In genomic region chr1:179709841-179710329, GRCh38 we compare ENCODE assay signal across 8 cellular contexts. TPM values are rescaled to one million over a fixed set of nuclear protein-coding genes. Genes with fewer than 3 reads are reported as not detected.
DNase-seq lines count a peak whose midpoint lies in the region; ATAC-seq and TF ChIP-seq lines count a peak whose summit lies in the region.

No MANE protein-coding gene starts in this region.

- no peak overlapping the region for H3K27ac Mint-ChIP-seq in activated naive CD8-positive, alpha-beta T cell treated with anti-CD3 and anti-CD28 coated beads, Interleukin-2, amount 50 U/mL, for 24 hours

- no peak for DNase-seq in activated T-cell treated with anti-CD3 and anti-CD28 coated beads, Interleukin-2, amount 50 U/mL, for 4 hours
- DNase-seq in activated T-cell treated with anti-CD3 and anti-CD28 coated beads for 4 hours: no peak
- DNase-seq in activated naive CD8-positive, alpha-beta T cell treated with anti-CD3 and anti-CD28 coated beads, Interleukin-2, amount 50 U/mL, for 24 hours: no peak
- no peak for DNase-seq in omental fat pad (ENCODE audit: low spot score)
- DNase-seq in stimulated activated CD4-positive, alpha-beta T cell treated with anti-CD3 and anti-CD28 coated beads, Interleukin-4, amount 100 ng/mL, for 1 hour: no peak
- DNase-seq in OCI-M2 (lab: John Stamatoyannopoulos, UW; ENCODE audit: unreplicated experiment): no peak

- H3K4me3 Mint-ChIP-seq in activated T-cell treated with anti-CD3 and anti-CD28 coated beads, Interleukin-2, amount 50 U/mL, for 4 hours: no peak overlapping the region
- no peak overlapping the region for H3K4me3 Mint-ChIP-seq in activated naive CD8-positive, alpha-beta T cell treated with anti-CD3 and anti-CD28 coated beads, Interleukin-2, amount 50 U/mL, for 24 hours

- H3K27me3 Mint-ChIP-seq in activated T-cell treated with anti-CD3 and anti-CD28 coated beads, Interleukin-2, amount 50 U/mL, for 4 hours (ENCODE audit: low read depth): no peaks in the 10 kb centered on the region
- peaks cover 5% of the 10 kb centered on the region for H3K27me3 Mint-ChIP-seq in activated naive CD8-positive, alpha-beta T cell treated with anti-CD3 and anti-CD28 coated beads, Interleukin-2, amount 50 U/mL, for 24 hours

- peak; percentile 32 to 55 for ATAC-seq in activated T-cell treated with anti-CD3 and anti-CD28 coated beads, Interleukin-2, amount 50 U/mL, for 4 hours
- ATAC-seq in HG03064 (IDR thresholded peaks at IDR 0.05; ENCODE audit: low read depth, unreplicated experiment): peak; percentile 64
- peak; percentile 24 for ATAC-seq in activated naive CD8-positive, alpha-beta T cell treated with anti-CD3 and anti-CD28 coated beads, Interleukin-2, amount 50 U/mL, for 24 hours
- ATAC-seq in omental fat pad (ENCODE audit: low FRiP score): peak; percentile 85
- no peak for ATAC-seq in esophagus mucosa

- H3K4me1 Mint-ChIP-seq in activated T-cell treated with anti-CD3 and anti-CD28 coated beads, Interleukin-2, amount 50 U/mL, for 4 hours (ENCODE audit: low read depth): peaks cover 13% of the 10 kb centered on the region
- peaks cover 6% of the 10 kb centered on the region for H3K4me1 Mint-ChIP-seq in activated naive CD8-positive, alpha-beta T cell treated with anti-CD3 and anti-CD28 coated beads, Interleukin-2, amount 50 U/mL, for 24 hours

- H3K36me3 Mint-ChIP-seq in activated T-cell treated with anti-CD3 and anti-CD28 coated beads, Interleukin-2, amount 50 U/mL, for 4 hours (ENCODE audit: insufficient read depth): no peaks in the 10 kb centered on the region
- no peaks in the 10 kb centered on the region for H3K36me3 Mint-ChIP-seq in activated naive CD8-positive, alpha-beta T cell treated with anti-CD3 and anti-CD28 coated beads, Interleukin-2, amount 50 U/mL, for 24 hours (ENCODE audit: low read depth)

- peaks cover 18% of the 10 kb centered on the region for H3K9me3 Mint-ChIP-seq in activated T-cell treated with anti-CD3 and anti-CD28 coated beads, Interleukin-2, amount 50 U/mL, for 4 hours
- peaks cover 21% of the 10 kb centered on the region for H3K9me3 Mint-ChIP-seq in activated naive CD8-positive, alpha-beta T cell treated with anti-CD3 and anti-CD28 coated beads, Interleukin-2, amount 50 U/mL, for 24 hours

- no peak for TF ChIP-seq CTCF in omental fat pad (IDR thresholded peaks at IDR 0.05)

RNA-seq across cellular contexts. Expression of gene FAM163A, which starts 33.2 kb away (rescaled TPM):
- total RNA-seq in activated T-cell treated with anti-CD3 and anti-CD28 coated beads, Interleukin-2, amount 50 U/mL, for 4 hours: not detected
- under 1 TPM in 2 of 4 donors, not detected in 2; 0.13 to 0.56 TPM for total RNA-seq in omental fat pad
- total RNA-seq in esophagus mucosa: not detected
